Comparison of ENCODE assay signal across 13 cellular contexts in genomic region chr18:35511428-35511827, GRCh38. TPM values are rescaled to one million over a fixed set of nuclear protein-coding genes. Genes with fewer than 3 reads are reported as not detected.
DNase-seq lines count a peak whose midpoint lies in the region; ATAC-seq and TF ChIP-seq lines count a peak whose summit lies in the region.
"Had no signal": no experiment of that assay in that cellular context is flagged by ENCODE, and none has a peak within 500 bp of the region (broad histone marks: within the 10 kb centered on the region; RNA-seq: fewer than 3 reads in every experiment).

No MANE protein-coding gene starts in this region.

- TF ChIP-seq CTCF in GM13976 (IDR thresholded peaks at IDR 0.05; ENCODE audit: borderline replicate concordance, control extremely low read depth, extremely low read depth, insufficient read depth, missing control alignments) = no peak
- TF ChIP-seq CTCF in Panc1 (IDR thresholded peaks at IDR 0.05) = no peak
- no peak for TF ChIP-seq CTCF in sigmoid colon (IDR thresholded peaks at IDR 0.05)

- H3K27ac Mint-ChIP-seq in activated naive CD4-positive, alpha-beta T cell treated with anti-CD3 and anti-CD28 coated beads, Interleukin-2, amount 10 ng/mL, durations not matched to agents 7 days and 5 days = no peak overlapping the region
- H3K27ac Mint-ChIP-seq: activated T-helper 2 cell treated with anti-CD3 and anti-CD28 coated beads, Interferon-gamma antibody, Interleukin-2, Interleukin-4, amounts not matched to agents 10 μg/mL and 5 μg/mL and 100 μg/mL, durations not matched to agents 14 hours and 24 hours and 36 hours; T-helper 1 cell treated with Interleukin-12 subunit alpha and Interleukin-12 subunit beta and Interleukin-4 antibody, amounts not matched to agents 30 μg/mL and 1 μg/mL, for 36 hours had no signal

- WGBS in sigmoid colon, 2 donors = 73 to 87% methylated on average over 2 of the region's 2 CpGs

- CTCF ChIA-PET in Panc1 (lab: Charles Lee) = no interaction called here
- CTCF ChIA-PET in activated naive CD4-positive, alpha-beta T cell treated with anti-CD3 and anti-CD28 coated beads, Interleukin-2, amount 10 ng/mL, durations not matched to agents 7 days and 5 days (lab: Charles Lee) = no interaction called here

- ATAC-seq in GM19438 (IDR thresholded peaks at IDR 0.05; ENCODE audit: low read depth, unreplicated experiment) = peak; percentile 78
- peak; percentile 80 for ATAC-seq in HG03039 (IDR thresholded peaks at IDR 0.05; ENCODE audit: unreplicated experiment)
- no peak for ATAC-seq in Panc1
- ATAC-seq: HCT116 had no signal

- no peak overlapping the region for H3K4me3 Mint-ChIP-seq in activated naive CD4-positive, alpha-beta T cell treated with anti-CD3 and anti-CD28 coated beads, Interleukin-2, amount 10 ng/mL, durations not matched to agents 7 days and 5 days
- H3K4me3 Mint-ChIP-seq: T-helper 1 cell treated with Interleukin-12 subunit alpha and Interleukin-12 subunit beta and Interleukin-4 antibody, amounts not matched to agents 30 μg/mL and 1 μg/mL, for 36 hours had no signal

- in situ Hi-C loops in GM13976 (cut with MboI; ENCODE audit: low sequenced_read_pairs, unreplicated experiment) (no loop called here), Panc1 (cut with HindIII; ENCODE audit: low pct_unique_long_range_greater_than_20kb, low sequenced_read_pairs) (no loop called here)

- DNase-seq in GM13976 (ENCODE audit: low spot score) = peak; percentile 29
- no peak for DNase-seq in Panc1 (ENCODE audit: low read depth, low spot score)
- DNase-seq in cerebellum (ENCODE audit: low spot score) = no peak
- DNase-seq in activated naive CD4-positive, alpha-beta T cell treated with anti-CD3 and anti-CD28 coated beads, Interleukin-2, amount 10 ng/mL, durations not matched to agents 7 days and 5 days = no peak
- DNase-seq in sigmoid colon = no peak
- DNase-seq in SKM-1 (lab: John Stamatoyannopoulos, UW; ENCODE audit: unreplicated experiment) = no peak
- DNase-seq: effector CD4-positive, alpha-beta T cell had no signal

- TF ChIP-seq EP300 in sigmoid colon (IDR thresholded peaks at IDR 0.05) = no peak

- BruUV-seq in Panc1 (replicated peaks; lab: Mats Ljungman, UMichigan) = no TSS peak

- H3K27me3 ChIP-seq in Panc1 (ENCODE audit: control insufficient read depth, insufficient read depth, low read length) = no peaks in the 10 kb centered on the region
- H3K27me3 ChIP-seq in sigmoid colon = no peaks in the 10 kb centered on the region

- no peaks in the 10 kb centered on the region for H3K9me3 Mint-ChIP-seq in activated naive CD4-positive, alpha-beta T cell treated with anti-CD3 and anti-CD28 coated beads, Interleukin-2, amount 10 ng/mL, durations not matched to agents 7 days and 5 days
- H3K9me3 Mint-ChIP-seq: activated T-helper 2 cell treated with anti-CD3 and anti-CD28 coated beads, Interferon-gamma antibody, Interleukin-2, Interleukin-4, amounts not matched to agents 10 μg/mL and 5 μg/mL and 100 μg/mL, durations not matched to agents 14 hours and 24 hours and 36 hours; T-helper 1 cell treated with Interleukin-12 subunit alpha and Interleukin-12 subunit beta and Interleukin-4 antibody, amounts not matched to agents 30 μg/mL and 1 μg/mL, for 36 hours had no signal

- peaks cover 3% of the 10 kb centered on the region for H3K27me3 Mint-ChIP-seq in activated naive CD4-positive, alpha-beta T cell treated with anti-CD3 and anti-CD28 coated beads, Interleukin-2, amount 10 ng/mL, durations not matched to agents 7 days and 5 days

- H3K27ac ChIP-seq in Panc1 (ENCODE audit: low read length) = peak overlapping the region; percentile 34; the same call in 1 of the 2 replicates
- H3K27ac ChIP-seq in sigmoid colon = no peak overlapping the region
- H3K27ac ChIP-seq: prostate gland had no signal

- H3K36me3 Mint-ChIP-seq in activated naive CD4-positive, alpha-beta T cell treated with anti-CD3 and anti-CD28 coated beads, Interleukin-2, amount 10 ng/mL, durations not matched to agents 7 days and 5 days = no peaks in the 10 kb centered on the region

- TF ChIP-seq POLR2A in sigmoid colon (IDR thresholded peaks at IDR 0.05) = no peak

- no peak overlapping the region for H3K4me3 ChIP-seq in Panc1 (ENCODE audit: low read depth in 2 of 2, low read length in 2 of 2)
- H3K4me3 ChIP-seq in sigmoid colon = no peak overlapping the region
- H3K4me3 ChIP-seq: prostate gland had no signal

- H3K9me3 ChIP-seq in Panc1 (ENCODE audit: control insufficient read depth, insufficient read depth, low read depth, low read length) (no peaks in the 10 kb centered on the region), sigmoid colon (no peaks in the 10 kb centered on the region)
- H3K9me3 ChIP-seq: prostate gland had no signal

- H3K36me3 ChIP-seq in Panc1 (ENCODE audit: control insufficient read depth, insufficient read depth, low read length) = no peaks in the 10 kb centered on the region
- H3K36me3 ChIP-seq in sigmoid colon = no peaks in the 10 kb centered on the region
- H3K36me3 ChIP-seq: prostate gland had no signal

- POLR2A ChIA-PET in Panc1 (lab: Charles Lee) = no interaction called here

- H3K4me1 ChIP-seq in Panc1 (ENCODE audit: control insufficient read depth, insufficient read depth, low read length) (peaks cover 21% of the 10 kb centered on the region), sigmoid colon (peaks cover 0 to 10% (median 0%) of the 10 kb centered on the region in 4 donors)
- H3K4me1 ChIP-seq: prostate gland had no signal

- intact Hi-C loops in Panc1 (cut with micrococcal nuclease; ENCODE audit: unreplicated experiment) = no loop called here
- intact Hi-C loops in sigmoid colon (cut with DNase I) = no loop called here

- H3K4me1 Mint-ChIP-seq in activated naive CD4-positive, alpha-beta T cell treated with anti-CD3 and anti-CD28 coated beads, Interleukin-2, amount 10 ng/mL, durations not matched to agents 7 days and 5 days = no peaks in the 10 kb centered on the region

RNA-seq across cellular contexts. Expression of gene INO80C, which starts 13.7 kb away (rescaled TPM):
- total RNA-seq in Panc1 (2021; ENCODE audit: unreplicated experiment) = 25.8 TPM
- 24.1 TPM for polyA plus RNA-seq in Panc1 (2012; ENCODE audit: insufficient read length)
- total RNA-seq in cerebellum = 10.3 TPM
- total RNA-seq in sigmoid colon = 10 to 100 TPM in 1 of 4 donors, 1 to 10 TPM in 3; 3.7 to 25.5 (median 5.2) TPM
- polyA plus RNA-seq in sigmoid colon = 10 to 100 TPM; 34.8 to 44.9 (median 36.3) TPM
